12 cellular contexts compared by ENCODE assay signal in genomic region chr1:234907585-234908457, GRCh38.
DNase-seq lines count a peak whose midpoint lies in the region; ATAC-seq and TF ChIP-seq lines count a peak whose summit lies in the region.
"Had no signal": no experiment of that assay in that cellular context is flagged by ENCODE, and none has a peak within 500 bp of the region (broad histone marks: within the 10 kb centered on the region; RNA-seq: fewer than 3 reads in every experiment).

No MANE protein-coding gene starts in this region.

- ATAC-seq in left lobe of liver = peak; percentile 89
- ATAC-seq in GM21528 (IDR thresholded peaks at IDR 0.05; ENCODE audit: low FRiP score, unreplicated experiment) = no peak
- ATAC-seq in GM19467 (IDR thresholded peaks at IDR 0.05; ENCODE audit: unreplicated experiment) = no peak
- ATAC-seq in HG03354 (IDR thresholded peaks at IDR 0.05; ENCODE audit: poor library complexity, severe bottlenecking, unreplicated experiment) = no peak

- no peak overlapping the region for H3K4me3 ChIP-seq in HFF-Myc (replicated peaks; ENCODE audit: low read depth, low read length)
- H3K4me3 ChIP-seq in coronary artery = no peak overlapping the region
- H3K4me3 ChIP-seq in suprapubic skin = no peak overlapping the region
- H3K4me3 ChIP-seq: gastrocnemius medialis had no signal

- no peaks in the 10 kb centered on the region for H3K36me3 ChIP-seq in suprapubic skin
- H3K36me3 ChIP-seq: gastrocnemius medialis, neutrophil had no signal

- peaks cover 15% of the 10 kb centered on the region for H3K4me1 Mint-ChIP-seq in activated CD4-positive, alpha-beta T cell treated with anti-CD3 and anti-CD28 coated beads, Interleukin-2, amount 10 ng/mL, durations not matched to agents 24 days and 14 days

- 68% methylated on average over 12 of the region's 12 CpGs for WGBS in suprapubic skin

- no peaks in the 10 kb centered on the region for H3K27me3 ChIP-seq in suprapubic skin
- H3K27me3 ChIP-seq: gastrocnemius medialis, neutrophil had no signal

- H3K27ac ChIP-seq in coronary artery = peak overlapping the region; percentile 3 to 64
- peak overlapping the region; percentile 47 for H3K27ac ChIP-seq in suprapubic skin
- H3K27ac ChIP-seq: neutrophil had no signal

- intact Hi-C loops in activated CD4-positive, alpha-beta T cell treated with anti-CD3 and anti-CD28 coated beads, Interleukin-2, amount 10 ng/mL, durations not matched to agents 24 days and 14 days (cut with micrococcal nuclease) = no loop called here

- H3K9me3 ChIP-seq in suprapubic skin = no peaks in the 10 kb centered on the region
- H3K9me3 ChIP-seq: gastrocnemius medialis, neutrophil had no signal

- H3K4me1 ChIP-seq in suprapubic skin = peaks cover 17% of the 10 kb centered on the region

- TF ChIP-seq CTCF in HFF-Myc (IDR thresholded peaks at IDR 0.05; ENCODE audit: low read depth, low read length, missing control alignments) = no peak
- no peak for TF ChIP-seq CTCF in coronary artery (IDR thresholded peaks at IDR 0.05)
- TF ChIP-seq CTCF in suprapubic skin (IDR thresholded peaks at IDR 0.05) = no peak

- no peaks in the 10 kb centered on the region for H3K27me3 Mint-ChIP-seq in activated CD4-positive, alpha-beta T cell treated with anti-CD3 and anti-CD28 coated beads, Interleukin-2, amount 10 ng/mL, durations not matched to agents 24 days and 14 days

- no peak for TF ChIP-seq POLR2A in suprapubic skin (IDR thresholded peaks at IDR 0.05)

- TF ChIP-seq EP300 in suprapubic skin (IDR thresholded peaks at IDR 0.05) = no peak

- H3K4me3 Mint-ChIP-seq in activated CD4-positive, alpha-beta T cell treated with anti-CD3 and anti-CD28 coated beads, Interleukin-2, amount 10 ng/mL, durations not matched to agents 24 days and 14 days = no peak overlapping the region

- no peak overlapping the region for H3K27ac Mint-ChIP-seq in activated CD4-positive, alpha-beta T cell treated with anti-CD3 and anti-CD28 coated beads, Interleukin-2, amount 10 ng/mL, durations not matched to agents 24 days and 14 days

- H3K36me3 Mint-ChIP-seq in activated CD4-positive, alpha-beta T cell treated with anti-CD3 and anti-CD28 coated beads, Interleukin-2, amount 10 ng/mL, durations not matched to agents 24 days and 14 days (ENCODE audit: low read depth) = no peaks in the 10 kb centered on the region

- H3K9me3 Mint-ChIP-seq in activated CD4-positive, alpha-beta T cell treated with anti-CD3 and anti-CD28 coated beads, Interleukin-2, amount 10 ng/mL, durations not matched to agents 24 days and 14 days = no peaks in the 10 kb centered on the region

- DNase-seq in HFF-Myc (ENCODE audit: extremely low read depth, low read depth) = peak; percentile 89
- no peak for DNase-seq in coronary artery (ENCODE audit: low spot score)
- no peak for DNase-seq in left lobe of liver (ENCODE audit: low spot score)
- DNase-seq in suprapubic skin (ENCODE audit: low spot score in 2 of 2) = no peak
- DNase-seq in activated CD4-positive, alpha-beta T cell treated with anti-CD3 and anti-CD28 coated beads, Interleukin-2, amount 10 ng/mL, durations not matched to agents 24 days and 14 days = no peak
- DNase-seq: activated T-cell treated with anti-CD3 and anti-CD28 coated beads, Interleukin-2, amount 50 U/mL, for 48 hours; gastrocnemius medialis; T-helper 1 cell had no signal
